ENCODE assay signal across 21 cellular contexts in the genomic region with DNA sequence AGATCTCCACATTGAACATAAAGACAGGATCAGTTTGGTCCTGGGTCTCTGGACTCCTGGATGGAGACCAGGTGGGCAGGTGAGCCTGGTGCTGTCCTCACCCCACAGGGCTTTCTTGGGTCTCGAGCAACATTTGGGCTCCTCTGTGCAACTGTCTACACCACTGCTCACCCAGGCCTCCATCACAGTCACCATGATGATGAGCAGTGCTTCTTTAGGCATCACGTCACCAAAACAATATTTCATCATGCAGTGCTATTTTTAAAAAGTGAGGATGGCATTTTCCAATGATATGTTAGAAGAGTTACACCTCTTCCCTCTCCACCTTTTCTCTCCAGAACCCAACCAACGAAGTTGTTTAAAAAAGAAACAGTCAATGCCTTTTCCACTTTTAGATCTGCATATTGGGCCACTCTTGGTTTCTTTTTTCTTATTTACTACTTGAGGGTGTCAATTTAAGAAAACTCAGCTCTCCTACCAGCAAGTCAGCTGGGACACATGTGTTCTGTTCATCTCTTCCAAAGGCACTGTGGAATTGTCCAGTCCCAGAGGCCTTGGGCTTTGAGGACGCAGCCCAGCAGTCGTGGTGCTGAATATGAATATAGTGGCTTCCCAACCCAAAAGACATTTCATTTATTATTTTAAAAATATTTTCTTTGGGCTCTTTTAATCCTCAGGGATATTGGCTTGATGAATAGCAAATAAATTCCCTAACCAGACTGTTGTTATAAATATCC.
DNase-seq lines count a peak whose midpoint lies in the region; FAIRE-seq and TF ChIP-seq lines count a peak whose summit lies in the region.
"Had no signal": no experiment of that assay in that cellular context is flagged by ENCODE, and none has a peak within 500 bp of the region (broad histone marks: within the 10 kb centered on the region; RNA-seq: fewer than 3 reads in every experiment).

No MANE protein-coding gene starts in this region.

- peaks cover 17% of the 10 kb centered on the region for H3F3A ChIP-seq in PC-9 (ENCODE audit: insufficient read depth, low read depth)

- H3K4me3 ChIP-seq in PC-9, result no peak overlapping the region
- H3K4me3 ChIP-seq in kidney (ENCODE audit: low read length in 2 of 2), result no peak overlapping the region
- H3K4me3 ChIP-seq in subcutaneous abdominal adipose tissue (ENCODE audit: low read depth in 1 of 5, low read length in 5 of 5), result no peak overlapping the region
- H3K4me3 ChIP-seq: adrenal gland, breast epithelium, skin epidermis, upper lobe of right lung had no signal

- H3K9ac ChIP-seq in kidney (ENCODE audit: low read length in 2 of 2) (no peak overlapping the region), subcutaneous abdominal adipose tissue (ENCODE audit: low read length in 5 of 5) (no peak overlapping the region)

- H3K27me3 ChIP-seq in PC-9 (ENCODE audit: insufficient read depth, low read depth) (no peaks in the 10 kb centered on the region), subcutaneous abdominal adipose tissue (ENCODE audit: control insufficient read depth in 5 of 5, insufficient read depth in 4 of 5, low read length in 5 of 5) (no peaks in the 10 kb centered on the region)
- H3K27me3 ChIP-seq: adrenal gland, breast epithelium, upper lobe of right lung had no signal

- H3K36me3 Mint-ChIP-seq in chondrocyte (ENCODE audit: low read depth), result no peaks in the 10 kb centered on the region
- H3K36me3 Mint-ChIP-seq: activated naive CD4-positive, alpha-beta T cell treated with anti-CD3 and anti-CD28 coated beads, Interleukin-2, amount 10 ng/mL, durations not matched to agents 7 days and 5 days had no signal

- H3K27me3 Mint-ChIP-seq in chondrocyte (ENCODE audit: low read depth), result no peaks in the 10 kb centered on the region
- H3K27me3 Mint-ChIP-seq: naive B cell had no signal

- H2AFZ ChIP-seq in PC-9, result no peak overlapping the region

- intact Hi-C loops in PC-9 (cut with micrococcal nuclease; ENCODE audit: unreplicated experiment) (no loop called here), kidney (cut with DNase I) (no loop called here), posterior cingulate gyrus (cut with DNase I) (no loop called here)

- H3K79me2 ChIP-seq in PC-9 (ENCODE audit: low read depth), result no peaks in the 10 kb centered on the region

- H3K36me3 ChIP-seq in PC-9 (ENCODE audit: low read depth), result no peaks in the 10 kb centered on the region
- H3K36me3 ChIP-seq in kidney (ENCODE audit: control insufficient read depth in 1 of 2, insufficient read depth in 2 of 2, low read length in 2 of 2), result no peaks in the 10 kb centered on the region
- H3K36me3 ChIP-seq in subcutaneous abdominal adipose tissue (ENCODE audit: control insufficient read depth in 5 of 5, insufficient read depth in 5 of 5, low read length in 5 of 5), result no peaks in the 10 kb centered on the region
- H3K36me3 ChIP-seq: adrenal gland, breast epithelium, upper lobe of right lung had no signal

- no peak for TF ChIP-seq CTCF in PC-9 (conservative IDR thresholded peaks at IDR 0.05)
- TF ChIP-seq CTCF in chondrocyte (IDR thresholded peaks at IDR 0.05), result no peak
- TF ChIP-seq CTCF in kidney (IDR thresholded peaks at IDR 0.05; ENCODE audit: borderline replicate concordance, extremely low read depth, insufficient read depth), result no peak

- H3K4me1 ChIP-seq in PC-9 (replicated peaks; ENCODE audit: insufficient read depth), result peaks cover 24% of the 10 kb centered on the region
- H3K4me1 ChIP-seq in kidney (ENCODE audit: control insufficient read depth in 1 of 2, insufficient read depth in 1 of 2, low read depth in 1 of 2, low read length in 2 of 2), result peaks cover 9 to 11% of the 10 kb centered on the region in 2 donors
- peaks cover 8 to 37% (median 30%) of the 10 kb centered on the region in 5 donors for H3K4me1 ChIP-seq in subcutaneous abdominal adipose tissue (ENCODE audit: control insufficient read depth in 5 of 5, insufficient read depth in 5 of 5, low read length in 5 of 5)
- H3K4me1 ChIP-seq: breast epithelium had no signal

- no peaks in the 10 kb centered on the region for H4K20me1 ChIP-seq in PC-9 (ENCODE audit: insufficient read depth)

- H3K9me2 ChIP-seq in PC-9 (ENCODE audit: insufficient read depth), result no peaks in the 10 kb centered on the region

- H3K4me3 Mint-ChIP-seq in chondrocyte (ENCODE audit: unreplicated experiment), result no peak overlapping the region
- H3K4me3 Mint-ChIP-seq: activated naive CD4-positive, alpha-beta T cell treated with anti-CD3 and anti-CD28 coated beads, Interleukin-2, amount 10 ng/mL, durations not matched to agents 7 days and 5 days; naive B cell had no signal

- peak overlapping the region; percentile 38 for H3K27ac ChIP-seq in PC-9
- H3K27ac ChIP-seq in kidney (ENCODE audit: low read depth in 2 of 2, low read length in 2 of 2), result no peak overlapping the region
- H3K27ac ChIP-seq in subcutaneous abdominal adipose tissue (ENCODE audit: low read depth, low read length), result peak overlapping the region; percentile 38
- H3K27ac ChIP-seq: breast epithelium, upper lobe of right lung had no signal

- CTCF ChIA-PET in PC-9 (lab: Charles Lee), result interaction anchor here (0.6 kb wide), 1 partner anchor 437 kb away, joined by 3 read pairs; no protein-coding TSS in a partner anchor

- H3K27ac Mint-ChIP-seq in chondrocyte (ENCODE audit: unreplicated experiment), result peak overlapping the region; percentile 57
- H3K27ac Mint-ChIP-seq: activated naive CD4-positive, alpha-beta T cell treated with anti-CD3 and anti-CD28 coated beads, Interleukin-2, amount 10 ng/mL, durations not matched to agents 7 days and 5 days had no signal

- no peak for FAIRE-seq in kidney (lab: Jason Lieb, UNC)
- FAIRE-seq: islet of Langerhans had no signal

- H3K4me2 ChIP-seq in PC-9, result peak overlapping the region; percentile 57

- no peaks in the 10 kb centered on the region for H3K9me3 ChIP-seq in PC-9 (ENCODE audit: insufficient read depth, low read depth)
- no peaks in the 10 kb centered on the region for H3K9me3 ChIP-seq in kidney (ENCODE audit: control insufficient read depth in 1 of 2, low read length in 2 of 2)
- H3K9me3 ChIP-seq in subcutaneous abdominal adipose tissue (ENCODE audit: control insufficient read depth in 5 of 5, low read length in 5 of 5), result no peaks in the 10 kb centered on the region
- H3K9me3 ChIP-seq: adrenal gland, breast epithelium, upper lobe of right lung had no signal

- BruUV-seq in PC-9 (replicated peaks; lab: Mats Ljungman, UMichigan), result no TSS peak

- peaks cover 40% of the 10 kb centered on the region for H3K4me1 Mint-ChIP-seq in chondrocyte (ENCODE audit: low read depth)
- H3K4me1 Mint-ChIP-seq: activated naive CD4-positive, alpha-beta T cell treated with anti-CD3 and anti-CD28 coated beads, Interleukin-2, amount 10 ng/mL, durations not matched to agents 7 days and 5 days had no signal

- DNase-seq in PC-9 (no peak), chondrocyte (ENCODE audit: low spot score) (no peak), kidney (peak; percentile 75), hypothalamus (lab: John Stamatoyannopoulos, UW) (no peak), A172 (ENCODE audit: low spot score) (no peak), posterior cingulate gyrus (no peak)
- DNase-seq: activated CD4-positive, alpha-beta T cell treated with anti-CD3 and anti-CD28 coated beads, Interleukin-2, amount 50 U/mL, for 48 hours; activated CD8-positive, alpha-beta memory T cell treated with anti-CD3 and anti-CD28 coated beads, Interleukin-2, amount 50 U/mL, for 4 hours; activated naive CD4-positive, alpha-beta T cell treated with anti-CD3 and anti-CD28 coated beads, Interleukin-2, amount 10 ng/mL, durations not matched to agents 7 days and 5 days; effector CD4-positive, alpha-beta T cell; GF-D8; naive B cell; NCI-H2107; RPMI8226; stimulated activated naive CD4-positive, alpha-beta T cell treated with Interleukin-2 at 50 U/mL for 16 hours; upper lobe of right lung had no signal

- POLR2A ChIA-PET in PC-9 (lab: Charles Lee; ENCODE audit: unreplicated experiment), result no interaction called here

- H3K9me3 Mint-ChIP-seq in chondrocyte (ENCODE audit: low read depth), result no peaks in the 10 kb centered on the region
- H3K9me3 Mint-ChIP-seq: activated naive CD4-positive, alpha-beta T cell treated with anti-CD3 and anti-CD28 coated beads, Interleukin-2, amount 10 ng/mL, durations not matched to agents 7 days and 5 days; naive B cell had no signal

Comparison
In these comparisons a context has a peak if more than half of its experiments do, and no peak if none do; other contexts are left out.
1. H3K27ac ChIP-seq: peak in PC-9 (single experiment) and subcutaneous abdominal adipose tissue (single experiment); none in kidney (0 of 2).